35 cellular contexts compared by ENCODE assay signal in the genomic region with DNA sequence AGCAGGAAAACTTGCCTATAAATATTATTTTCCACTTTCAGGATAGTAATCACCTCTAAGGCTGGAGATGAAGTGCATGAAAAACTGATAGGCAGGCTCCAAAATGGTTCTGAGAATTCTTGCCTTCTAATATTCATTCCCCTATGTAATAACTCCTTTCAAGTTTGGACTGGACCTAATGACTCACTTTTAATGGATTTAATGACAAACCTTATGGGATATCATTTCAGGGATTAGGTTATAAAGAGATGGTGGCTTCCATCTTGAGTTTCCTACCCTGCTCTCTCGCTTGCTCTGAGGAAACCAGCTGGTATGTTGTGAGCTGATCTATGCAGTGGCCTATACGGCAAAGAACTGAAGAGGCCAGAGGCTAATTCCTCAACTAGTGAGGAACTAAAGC.
"Had no signal": no experiment of that assay in that cellular context is flagged by ENCODE, and none has a peak within 500 bp of the region (broad histone marks: within the 10 kb centered on the region; RNA-seq: fewer than 3 reads in every experiment).

No MANE protein-coding gene starts in this region.

- H3K4me3 ChIP-seq: adrenal gland, body of pancreas, cardiac muscle cell, colonic mucosa, gastrocnemius medialis, heart right ventricle had no signal

- H3K9me3 ChIP-seq: adrenal gland, body of pancreas, colonic mucosa, gastrocnemius medialis had no signal

- H3K36me3 ChIP-seq: adrenal gland, cardiac muscle cell, colonic mucosa, gastrocnemius medialis, heart right ventricle, WERI-Rb-1 had no signal

- H3K27me3 Mint-ChIP-seq: activated B cell treated with CpG ODN at 0.5 μM for 24 hours; activated CD4-positive, alpha-beta memory T cell treated with anti-CD3 and anti-CD28 coated beads for 36 hours; activated CD4-positive, alpha-beta T cell treated with anti-CD3 and anti-CD28 coated beads for 36 hours; activated CD4-positive, alpha-beta T cell treated with anti-CD3 and anti-CD28 coated beads, Interleukin-2, amount 10 ng/mL, durations not matched to agents 24 days and 14 days; activated CD8-positive, alpha-beta memory T cell treated with anti-CD3 and anti-CD28 coated beads, Interleukin-2, amount 10 ng/mL, durations not matched to agents 7 days and 5 days; activated naive CD4-positive, alpha-beta T cell treated with anti-CD3 and anti-CD28 coated beads, Interleukin-2, amount 50 U/mL, for 24 hours; activated naive CD8-positive, alpha-beta T cell treated with anti-CD3 and anti-CD28 coated beads for 36 hours; activated naive CD8-positive, alpha-beta T cell treated with anti-CD3 and anti-CD28 coated beads, Interleukin-2, amount 50 U/mL, for 24 hours; T-helper 17 cell had no signal

- H3K4me3 Mint-ChIP-seq: activated B cell treated with CpG ODN at 0.5 μM for 24 hours; activated CD4-positive, alpha-beta memory T cell treated with anti-CD3 and anti-CD28 coated beads for 36 hours; activated CD4-positive, alpha-beta T cell treated with anti-CD3 and anti-CD28 coated beads for 36 hours; activated CD4-positive, alpha-beta T cell treated with anti-CD3 and anti-CD28 coated beads, Interleukin-2, amount 10 ng/mL, durations not matched to agents 24 days and 14 days; activated CD8-positive, alpha-beta memory T cell treated with anti-CD3 and anti-CD28 coated beads, Interleukin-2, amount 10 ng/mL, durations not matched to agents 7 days and 5 days; activated CD8-positive, alpha-beta T cell treated with anti-CD3 and anti-CD28 coated beads, Interleukin-2, amount 10 ng/mL, durations not matched to agents 7 days and 5 days; activated naive CD4-positive, alpha-beta T cell treated with anti-CD3 and anti-CD28 coated beads for 36 hours; activated naive CD4-positive, alpha-beta T cell treated with anti-CD3 and anti-CD28 coated beads, Interleukin-2, amount 50 U/mL, for 24 hours; activated naive CD8-positive, alpha-beta T cell treated with anti-CD3 and anti-CD28 coated beads for 36 hours; activated naive CD8-positive, alpha-beta T cell treated with anti-CD3 and anti-CD28 coated beads, Interleukin-2, amount 50 U/mL, for 24 hours; activated T-helper 1 cell treated with anti-CD3 and anti-CD28 coated beads, Interleukin-12 subunit alpha, Interleukin-12 subunit beta, Interleukin-2, Interleukin-4 antibody, amounts not matched to agents 30 ng/mL and 10 ng/mL and 1 ng/mL, durations not matched to agents 14 hours and 24 hours and 36 hours; T-helper 17 cell; T-helper 2 cell treated with Interferon-gamma antibody and Interleukin-4, amounts not matched to agents 5 μg/mL and 100 μg/mL, for 36 hours had no signal

- H3K27me3 ChIP-seq: adrenal gland, body of pancreas, cardiac muscle cell, colonic mucosa, gastrocnemius medialis, heart right ventricle had no signal

- DNase-seq: activated B cell treated with CpG ODN at 0.5 μM for 24 hours; activated CD4-positive, alpha-beta memory T cell treated with anti-CD3 and anti-CD28 coated beads for 36 hours; activated CD4-positive, alpha-beta T cell treated with anti-CD3 and anti-CD28 coated beads for 36 hours; activated CD4-positive, alpha-beta T cell treated with anti-CD3 and anti-CD28 coated beads, Interleukin-2, amount 10 ng/mL, durations not matched to agents 24 days and 14 days; activated CD8-positive, alpha-beta memory T cell treated with anti-CD3 and anti-CD28 coated beads, Interleukin-2, amount 10 ng/mL, durations not matched to agents 7 days and 5 days; activated CD8-positive, alpha-beta memory T cell treated with anti-CD3 and anti-CD28 coated beads, Interleukin-2, amount 50 U/mL, for 4 hours; activated CD8-positive, alpha-beta T cell treated with anti-CD3 and anti-CD28 coated beads, Interleukin-2, amount 10 ng/mL, durations not matched to agents 7 days and 5 days; activated effector memory CD4-positive, alpha-beta T cell treated with anti-CD3 and anti-CD28 coated beads, Interleukin-2, amount 50 U/mL, for 16 hours; activated naive CD4-positive, alpha-beta T cell treated with anti-CD3 and anti-CD28 coated beads for 36 hours; activated naive CD8-positive, alpha-beta T cell treated with anti-CD3 and anti-CD28 coated beads for 36 hours; activated naive CD8-positive, alpha-beta T cell treated with anti-CD3 and anti-CD28 coated beads, Interleukin-2, amount 50 U/mL, for 24 hours; activated T-cell treated with anti-CD3 and anti-CD28 coated beads, Interleukin-2, amount 50 U/mL, for 1 hour; activated T-cell treated with anti-CD3 and anti-CD28 coated beads, Interleukin-2, amount 50 U/mL, for 48 hours; adrenal gland; amygdala; aorta; body of pancreas; central memory CD4-positive, alpha-beta T cell; cerebellar nuclear complex; colonic mucosa; effector CD8-positive, alpha-beta T cell; foreskin fibroblast; gastrocnemius medialis; heart right ventricle; T-helper 1 cell; T-helper 17 cell; T1000; WERI-Rb-1 had no signal

- H3K9me3 Mint-ChIP-seq: activated naive CD4-positive, alpha-beta T cell treated with anti-CD3 and anti-CD28 coated beads, Interleukin-2, amount 50 U/mL, for 24 hours; activated naive CD8-positive, alpha-beta T cell treated with anti-CD3 and anti-CD28 coated beads for 36 hours had no signal

- H3K4me1 ChIP-seq: colonic mucosa, gastrocnemius medialis had no signal

- H3K36me3 Mint-ChIP-seq: activated CD4-positive, alpha-beta memory T cell treated with anti-CD3 and anti-CD28 coated beads for 36 hours; activated CD8-positive, alpha-beta memory T cell treated with anti-CD3 and anti-CD28 coated beads, Interleukin-2, amount 10 ng/mL, durations not matched to agents 7 days and 5 days; activated naive CD4-positive, alpha-beta T cell treated with anti-CD3 and anti-CD28 coated beads, Interleukin-2, amount 50 U/mL, for 24 hours; activated naive CD8-positive, alpha-beta T cell treated with anti-CD3 and anti-CD28 coated beads for 36 hours had no signal

- H3K27ac ChIP-seq: adrenal gland, body of pancreas, cardiac muscle cell, colonic mucosa, gastrocnemius medialis, heart right ventricle, WERI-Rb-1 had no signal

- ATAC-seq: activated CD4-positive, alpha-beta T cell treated with anti-CD3 and anti-CD28 coated beads for 36 hours; activated CD4-positive, CD25-positive, alpha-beta regulatory T cell treated with anti-CD3 and anti-CD28 coated beads, Interleukin-2, amount 50 U/mL, for 24 hours; activated CD8-positive, alpha-beta memory T cell treated with anti-CD3 and anti-CD28 coated beads, Interleukin-2, amount 10 ng/mL, durations not matched to agents 7 days and 5 days; activated CD8-positive, alpha-beta T cell treated with anti-CD3 and anti-CD28 coated beads, Interleukin-2, amount 10 ng/mL, durations not matched to agents 7 days and 5 days; activated naive CD8-positive, alpha-beta T cell treated with anti-CD3 and anti-CD28 coated beads, Interleukin-2, amount 50 U/mL, for 24 hours; body of pancreas; esophagus mucosa; gastrocnemius medialis; heart right ventricle; T-helper 17 cell had no signal

- H3K4me1 Mint-ChIP-seq: activated B cell treated with CpG ODN at 0.5 μM for 24 hours; activated CD4-positive, alpha-beta T cell treated with anti-CD3 and anti-CD28 coated beads for 36 hours; activated CD4-positive, alpha-beta T cell treated with anti-CD3 and anti-CD28 coated beads, Interleukin-2, amount 10 ng/mL, durations not matched to agents 24 days and 14 days; activated CD8-positive, alpha-beta memory T cell treated with anti-CD3 and anti-CD28 coated beads, Interleukin-2, amount 10 ng/mL, durations not matched to agents 7 days and 5 days; activated naive CD4-positive, alpha-beta T cell treated with anti-CD3 and anti-CD28 coated beads, Interleukin-2, amount 50 U/mL, for 24 hours; activated naive CD8-positive, alpha-beta T cell treated with anti-CD3 and anti-CD28 coated beads for 36 hours; activated naive CD8-positive, alpha-beta T cell treated with anti-CD3 and anti-CD28 coated beads, Interleukin-2, amount 50 U/mL, for 24 hours; T-helper 17 cell had no signal

- H3K27ac Mint-ChIP-seq: activated B cell treated with CpG ODN at 0.5 μM for 24 hours; activated CD4-positive, alpha-beta memory T cell treated with anti-CD3 and anti-CD28 coated beads for 36 hours; activated CD4-positive, alpha-beta T cell treated with anti-CD3 and anti-CD28 coated beads for 36 hours; activated CD4-positive, alpha-beta T cell treated with anti-CD3 and anti-CD28 coated beads, Interleukin-2, amount 10 ng/mL, durations not matched to agents 24 days and 14 days; activated CD8-positive, alpha-beta memory T cell treated with anti-CD3 and anti-CD28 coated beads, Interleukin-2, amount 10 ng/mL, durations not matched to agents 7 days and 5 days; activated CD8-positive, alpha-beta T cell treated with anti-CD3 and anti-CD28 coated beads, Interleukin-2, amount 10 ng/mL, durations not matched to agents 7 days and 5 days; activated naive CD4-positive, alpha-beta T cell treated with anti-CD3 and anti-CD28 coated beads for 36 hours; activated naive CD4-positive, alpha-beta T cell treated with anti-CD3 and anti-CD28 coated beads, Interleukin-2, amount 50 U/mL, for 24 hours; activated naive CD8-positive, alpha-beta T cell treated with anti-CD3 and anti-CD28 coated beads for 36 hours; activated naive CD8-positive, alpha-beta T cell treated with anti-CD3 and anti-CD28 coated beads, Interleukin-2, amount 50 U/mL, for 24 hours; activated T-helper 1 cell treated with anti-CD3 and anti-CD28 coated beads, Interleukin-12 subunit alpha, Interleukin-12 subunit beta, Interleukin-2, Interleukin-4 antibody, amounts not matched to agents 30 ng/mL and 10 ng/mL and 1 ng/mL, durations not matched to agents 14 hours and 24 hours and 36 hours; activated T-helper 2 cell treated with anti-CD3 and anti-CD28 coated beads, Interferon-gamma antibody, Interleukin-2, Interleukin-4, amounts not matched to agents 10 μg/mL and 5 μg/mL and 100 μg/mL, durations not matched to agents 14 hours and 24 hours and 36 hours; T-helper 17 cell; T-helper 2 cell treated with Interferon-gamma antibody and Interleukin-4, amounts not matched to agents 5 μg/mL and 100 μg/mL, for 36 hours had no signal
